Comparison of ENCODE assay signal across 14 cellular contexts in the genomic region with DNA sequence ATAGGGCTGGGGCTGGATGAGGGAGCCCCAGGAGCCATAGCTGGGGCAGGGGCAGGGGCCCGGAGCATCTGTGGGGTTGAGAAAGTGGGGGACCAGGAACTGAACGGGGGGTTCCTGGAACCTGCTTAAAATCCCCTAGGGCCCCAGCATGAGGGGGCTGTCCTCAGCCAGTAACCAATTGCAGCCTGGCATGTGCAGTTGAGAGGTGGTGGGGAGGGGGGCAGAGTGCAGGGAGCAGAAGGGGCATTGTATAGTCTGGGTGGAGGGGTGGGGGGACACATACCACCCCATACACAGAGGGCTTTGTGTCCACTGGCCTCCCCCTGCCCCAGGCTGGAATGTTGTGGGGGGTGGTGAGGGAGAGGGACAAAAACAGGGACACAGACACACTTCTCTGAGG. TPM values are rescaled to one million over a fixed set of nuclear protein-coding genes. Genes with fewer than 3 reads are reported as not detected.
DNase-seq lines count a peak whose midpoint lies in the region; ATAC-seq and TF ChIP-seq lines count a peak whose summit lies in the region.
"Had no signal": no experiment of that assay in that cellular context is flagged by ENCODE, and none has a peak within 500 bp of the region (broad histone marks: within the 10 kb centered on the region; RNA-seq: fewer than 3 reads in every experiment).

A gene (minus strand): TSS at position 101 of the 400 bp plus-strand sequence. CDS start 63 bp downstream, at position 38.

- H3K4me3 ChIP-seq in H7 (ENCODE audit: insufficient read depth, low read depth, low read length) = no peak within 1 kb of the TSS
- H3K4me3 ChIP-seq in urinary bladder (ENCODE audit: low read depth, low read length) = no peak within 1 kb of the TSS
- H3K4me3 ChIP-seq: MG63 had no signal

- peaks cover under 1% of the 10 kb centered on the region for H3K4me1 ChIP-seq in urinary bladder (ENCODE audit: insufficient read depth)

- H3K27ac Mint-ChIP-seq in brain (peak within 1 kb of the TSS in 2 of 5 experiments; percentile 6 to 27), neural crest cell (ENCODE audit: unreplicated experiment) (peak within 1 kb of the TSS; percentile 54)
- no peak within 1 kb of the TSS for H3K27ac Mint-ChIP-seq in activated naive CD8-positive, alpha-beta T cell treated with anti-CD3 and anti-CD28 coated beads, Interleukin-2, amount 50 U/mL, for 24 hours

- H3K36me3 ChIP-seq in H7 (replicated peaks; ENCODE audit: control insufficient read depth, insufficient read depth, low read length) (no peaks in the 10 kb centered on the region), urinary bladder (ENCODE audit: insufficient read depth) (no peaks in the 10 kb centered on the region)
- H3K36me3 ChIP-seq: MG63 had no signal

- H3K4me3 Mint-ChIP-seq in brain (peak within 1 kb of the TSS in 3 of 5 experiments; percentile 27 to 59 (median 36)), neural crest cell (peak within 1 kb of the TSS; percentile 58)
- no peak within 1 kb of the TSS for H3K4me3 Mint-ChIP-seq in activated naive CD8-positive, alpha-beta T cell treated with anti-CD3 and anti-CD28 coated beads, Interleukin-2, amount 50 U/mL, for 24 hours

- H3K36me3 Mint-ChIP-seq in brain (no peaks in the 10 kb centered on the region), neural crest cell (ENCODE audit: low read depth) (peaks cover 3% of the 10 kb centered on the region)
- H3K36me3 Mint-ChIP-seq in activated naive CD8-positive, alpha-beta T cell treated with anti-CD3 and anti-CD28 coated beads, Interleukin-2, amount 50 U/mL, for 24 hours (ENCODE audit: low read depth) = no peaks in the 10 kb centered on the region

- no peaks in the 10 kb centered on the region for H3K27me3 ChIP-seq in H7 (ENCODE audit: control insufficient read depth, insufficient read depth, low read length)
- H3K27me3 ChIP-seq: MG63 had no signal

- H3K27ac ChIP-seq in urinary bladder (ENCODE audit: low read depth) = no peak within 1 kb of the TSS

- TF ChIP-seq CTCF in brain (conservative IDR thresholded peaks at IDR 0.05) (no peak), neural crest cell (conservative IDR thresholded peaks at IDR 0.05) (no peak)

- peaks cover 41% of the 10 kb centered on the region for H3K27me3 Mint-ChIP-seq in brain
- H3K27me3 Mint-ChIP-seq in neural crest cell (ENCODE audit: low read depth) = no peaks in the 10 kb centered on the region
- H3K27me3 Mint-ChIP-seq in activated naive CD8-positive, alpha-beta T cell treated with anti-CD3 and anti-CD28 coated beads, Interleukin-2, amount 50 U/mL, for 24 hours = no peaks in the 10 kb centered on the region

- H3K9me3 Mint-ChIP-seq in brain = peaks cover 0 to 4% (median 0%) of the 10 kb centered on the region in 5 experiments
- H3K9me3 Mint-ChIP-seq in neural crest cell = peaks cover 3% of the 10 kb centered on the region
- no peaks in the 10 kb centered on the region for H3K9me3 Mint-ChIP-seq in activated naive CD8-positive, alpha-beta T cell treated with anti-CD3 and anti-CD28 coated beads, Interleukin-2, amount 50 U/mL, for 24 hours

- WGBS in urinary bladder = 52% methylated on average over 2 of the region's 2 CpGs

- no peak for ATAC-seq in activated naive CD8-positive, alpha-beta T cell treated with anti-CD3 and anti-CD28 coated beads, Interleukin-2, amount 50 U/mL, for 24 hours

- H3K4me1 Mint-ChIP-seq in brain (peaks cover 39% of the 10 kb centered on the region), neural crest cell (peaks cover 76% of the 10 kb centered on the region)
- H3K4me1 Mint-ChIP-seq in activated naive CD8-positive, alpha-beta T cell treated with anti-CD3 and anti-CD28 coated beads, Interleukin-2, amount 50 U/mL, for 24 hours = peaks cover 24% of the 10 kb centered on the region

- DNase-seq in H7 (peak; percentile 32), neural crest cell (ENCODE audit: low read depth, low spot score) (peak; percentile 5), DMS 273 treated with DMSO at 0.1 percent for 48 hours (lab: John Stamatoyannopoulos, UW) (no peak), NCI-H446 (lab: John Stamatoyannopoulos, UW) (no peak)
- DNase-seq in activated naive CD8-positive, alpha-beta T cell treated with anti-CD3 and anti-CD28 coated beads, Interleukin-2, amount 50 U/mL, for 24 hours = no peak
- DNase-seq: GDM1, MG63, NCI-H1105 treated with DMSO at 0.1 percent for 48 hours, NCI-H1694 treated with DMSO at 0.1 percent for 48 hours, NCI-H774, RPMI8226, SIG-M5 had no signal

RNA-seq across cellular contexts. Expression of the gene that starts here (rescaled TPM):
- total RNA-seq in H7 (2014; rRNA removed; shearing (Covaris generic)) = 3.5 and 5.6 TPM in 2 replicates
- 2.6 TPM for polyA plus RNA-seq in brain (ENCODE audit: insufficient read depth, low read depth, low replicate concordance)
- total RNA-seq in neural crest cell = 50.2 and 51.3 TPM in 2 replicates
- total RNA-seq in urinary bladder = 27.1 TPM
- 10.2 TPM for polyA plus RNA-seq in urinary bladder

Comparison
In these comparisons a context has a peak if more than half of its experiments do, and no peak if none do; other contexts are left out.
1. DNase-seq: peak in H7 (single experiment) and neural crest cell (single experiment); none in activated naive CD8-positive, alpha-beta T cell treated with anti-CD3 and anti-CD28 coated beads, Interleukin-2, amount 50 U/mL, for 24 hours (single experiment), DMS 273 treated with DMSO at 0.1 percent for 48 hours (single experiment) and NCI-H446 (0 of 2).